In the genomic region with DNA sequence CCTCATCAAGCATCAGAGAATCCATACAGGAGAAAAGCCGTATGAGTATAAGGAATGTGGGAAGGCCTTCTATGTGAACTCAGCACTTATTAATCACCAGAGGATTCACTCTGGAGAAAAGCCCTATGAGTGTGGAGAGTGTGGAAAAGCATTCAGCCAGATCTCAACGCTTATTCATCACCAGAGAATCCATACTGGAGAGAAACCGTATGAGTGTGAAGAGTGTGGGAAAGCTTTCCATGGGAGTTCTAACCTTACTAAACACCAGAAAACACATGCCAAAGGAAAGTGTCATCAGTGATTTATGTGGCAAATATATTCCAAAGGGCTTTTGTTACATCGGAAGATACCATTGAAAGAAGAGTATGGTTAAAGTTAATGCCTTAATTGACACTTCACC, we compare ENCODE assay signal across 16 cellular contexts. TPM values are rescaled to one million over a fixed set of nuclear protein-coding genes. Genes with fewer than 3 reads are reported as not detected.
DNase-seq lines count a peak whose midpoint lies in the region; ATAC-seq, FAIRE-seq and TF ChIP-seq lines count a peak whose summit lies in the region.
"Had no signal": no experiment of that assay in that cellular context is flagged by ENCODE, and none has a peak within 500 bp of the region (broad histone marks: within the 10 kb centered on the region; RNA-seq: fewer than 3 reads in every experiment).

No MANE protein-coding gene starts in this region.

- H3K4me1 ChIP-seq in astrocyte (ENCODE audit: insufficient read depth, low read length) = peaks cover 5% of the 10 kb centered on the region
- H3K4me1 ChIP-seq in foreskin keratinocyte = peaks cover 6% of the 10 kb centered on the region

- peak; percentile 80 for FAIRE-seq in astrocyte (lab: Jason Lieb, UNC)

- H3K4me3 Mint-ChIP-seq in astrocyte (ENCODE audit: unreplicated experiment) = peak overlapping the region; percentile 22
- H3K4me3 Mint-ChIP-seq: activated naive CD8-positive, alpha-beta T cell treated with anti-CD3 and anti-CD28 coated beads, Interleukin-2, amount 10 ng/mL, durations not matched to agents 7 days and 5 days had no signal

- peak overlapping the region; percentile 87 for H3K27ac ChIP-seq in astrocyte (ENCODE audit: low read depth, low read length)
- no peak overlapping the region for H3K27ac ChIP-seq in foreskin keratinocyte
- H3K27ac ChIP-seq: coronary artery, esophagus muscularis mucosa had no signal

- no peaks in the 10 kb centered on the region for H3K36me3 ChIP-seq in astrocyte (ENCODE audit: insufficient read depth, low read length)

- H3K9me3 Mint-ChIP-seq in astrocyte (ENCODE audit: unreplicated experiment) = peaks cover 16% of the 10 kb centered on the region

- no peaks in the 10 kb centered on the region for H3K9me3 ChIP-seq in astrocyte (ENCODE audit: insufficient read depth, low read depth, low read length)
- H3K9me3 ChIP-seq: esophagus muscularis mucosa had no signal

- H3K79me2 ChIP-seq in astrocyte (ENCODE audit: insufficient read depth, low read length) = no peaks in the 10 kb centered on the region

- H3K27me3 Mint-ChIP-seq in astrocyte (ENCODE audit: low read depth, unreplicated experiment) = no peaks in the 10 kb centered on the region
- H3K27me3 Mint-ChIP-seq: activated naive CD8-positive, alpha-beta T cell treated with anti-CD3 and anti-CD28 coated beads, Interleukin-2, amount 10 ng/mL, durations not matched to agents 7 days and 5 days had no signal

- H2AFZ ChIP-seq in astrocyte (ENCODE audit: low read depth, low read length) = no peak overlapping the region

- H4K20me1 ChIP-seq in astrocyte (ENCODE audit: insufficient read depth, low read length) = no peaks in the 10 kb centered on the region

- H3K36me3 Mint-ChIP-seq in astrocyte (ENCODE audit: low read depth, unreplicated experiment) = peaks cover 16% of the 10 kb centered on the region

- ATAC-seq in foreskin keratinocyte = peak; percentile 84

- H3K4me1 Mint-ChIP-seq in astrocyte (ENCODE audit: low read depth, unreplicated experiment) = peaks cover 10% of the 10 kb centered on the region

- TF ChIP-seq CTCF in HFF-Myc (IDR thresholded peaks at IDR 0.05; ENCODE audit: low read depth, low read length, missing control alignments) = no peak
- TF ChIP-seq CTCF in astrocyte (IDR thresholded peaks at IDR 0.05; ENCODE audit: insufficient read depth, low read depth, low read length) = no peak
- no peak for TF ChIP-seq CTCF in foreskin keratinocyte (conservative IDR thresholded peaks at IDR 0.05)

- H3K27ac Mint-ChIP-seq in astrocyte (ENCODE audit: unreplicated experiment) = peak overlapping the region; percentile 84
- H3K27ac Mint-ChIP-seq: activated naive CD8-positive, alpha-beta T cell treated with anti-CD3 and anti-CD28 coated beads, Interleukin-2, amount 10 ng/mL, durations not matched to agents 7 days and 5 days had no signal

- DNase-seq in ACHN (peak; percentile 24), HFF-Myc (ENCODE audit: extremely low read depth, low read depth) (peak; percentile 5), astrocyte (ENCODE audit: low read depth) (peak; percentile 93), foreskin keratinocyte (peak; percentile 80 to 96), SW480 (ENCODE audit: low spot score) (no peak), DMS 273 treated with DMSO at 0.1 percent for 48 hours (lab: John Stamatoyannopoulos, UW) (no peak), T-helper 1 cell (no peak), NCI-H1436 treated with DMSO at 0.1 percent for 48 hours (lab: John Stamatoyannopoulos, UW) (no peak)
- DNase-seq: activated CD4-positive, CD25-positive, alpha-beta regulatory T cell; activated naive CD8-positive, alpha-beta T cell treated with anti-CD3 and anti-CD28 coated beads, Interleukin-2, amount 10 ng/mL, durations not matched to agents 7 days and 5 days; Calu3; NCI-H1105 treated with DMSO at 0.1 percent for 48 hours; NCI-H2227 treated with DMSO at 0.1 percent for 48 hours; OCI-M1 had no signal

- H3K27me3 ChIP-seq in astrocyte (ENCODE audit: insufficient read depth, low read length) = no peaks in the 10 kb centered on the region
- H3K27me3 ChIP-seq in foreskin keratinocyte = no peaks in the 10 kb centered on the region
- H3K27me3 ChIP-seq: esophagus muscularis mucosa had no signal

- in situ Hi-C loops in ACHN (cut with HindIII; ENCODE audit: low pct_ligation_motif_present, low pct_unique_long_range_greater_than_20kb, low sequenced_read_pairs) = no loop called here

- H3K4me2 ChIP-seq in astrocyte (ENCODE audit: low read length) = peak overlapping the region; percentile 29

- peak overlapping the region; percentile 64 for H3K9ac ChIP-seq in astrocyte (ENCODE audit: low read length)

- H3K4me3 ChIP-seq in HFF-Myc (replicated peaks; ENCODE audit: low read depth, low read length) = no peak overlapping the region
- no peak overlapping the region for H3K4me3 ChIP-seq in astrocyte (ENCODE audit: insufficient read depth, low read depth, low read length)
- H3K4me3 ChIP-seq: coronary artery, esophagus muscularis mucosa had no signal

RNA-seq across cellular contexts. Expression of gene ZKSCAN8, which starts 25.4 kb away (rescaled TPM):
- total RNA-seq in astrocyte (21.8 and 25.1 TPM in 2 replicates), foreskin keratinocyte (10.2 and 11.0 TPM in 2 replicates)
- polyA plus RNA-seq in foreskin keratinocyte = 1.5 and 1.6 TPM in 2 replicates

RNA-seq across cellular contexts. Expression of gene ZSCAN16, which starts 42.7 kb away (rescaled TPM):
- 1.9 and 2.5 TPM in 2 replicates for total RNA-seq in astrocyte
- total RNA-seq in foreskin keratinocyte = 1.2 and 1.3 TPM in 2 replicates
- polyA plus RNA-seq in foreskin keratinocyte = 0.88 and 0.93 TPM in 2 replicates

RNA-seq across cellular contexts. Expression of gene ZSCAN9, which starts 58.0 kb away (rescaled TPM):
- 14.7 and 16.9 TPM in 2 replicates for total RNA-seq in astrocyte
- 6.9 and 7.5 TPM in 2 replicates for total RNA-seq in foreskin keratinocyte
- polyA plus RNA-seq in foreskin keratinocyte = 4.9 and 5.5 TPM in 2 replicates

Comparison
In these comparisons a context has a peak if more than half of its experiments do, and no peak if none do; other contexts are left out.
1. DNase-seq: peak in ACHN (single experiment), HFF-Myc (single experiment), astrocyte (single experiment) and foreskin keratinocyte (2 of 2); none in SW480 (single experiment), DMS 273 treated with DMSO at 0.1 percent for 48 hours (single experiment), T-helper 1 cell (0 of 5) and NCI-H1436 treated with DMSO at 0.1 percent for 48 hours (single experiment).